ENCODE assay signal across 19 cellular contexts in genomic region chr20:33840759-33841438, GRCh38. TPM values are rescaled to one million over a fixed set of nuclear protein-coding genes. Genes with fewer than 3 reads are reported as not detected.
DNase-seq lines count a peak whose midpoint lies in the region; ATAC-seq, FAIRE-seq and TF ChIP-seq lines count a peak whose summit lies in the region.
"Had no signal": no experiment of that assay in that cellular context is flagged by ENCODE, and none has a peak within 500 bp of the region (broad histone marks: within the 10 kb centered on the region; RNA-seq: fewer than 3 reads in every experiment).

No MANE protein-coding gene starts in this region.

- TF ChIP-seq EP300 in HepG2 (IDR thresholded peaks at IDR 0.05; ENCODE audit: low read depth in 2 of 2, low read length in 2 of 2) (no peak), HepG2 (CRISPR knock-in tag; IDR thresholded peaks at IDR 0.05; ENCODE audit: borderline replicate concordance) (no peak), SK-N-SH (IDR thresholded peaks at IDR 0.05; ENCODE audit: borderline replicate concordance in 1 of 2, low read depth in 1 of 2, low read length in 1 of 2) (no peak)

- no peak overlapping the region for H3K9ac ChIP-seq in liver (ENCODE audit: low read depth in 1 of 2, low read length in 2 of 2)
- no peak overlapping the region for H3K9ac ChIP-seq in HepG2 (ENCODE audit: insufficient read depth, low read depth, low read length)
- no peak overlapping the region for H3K9ac ChIP-seq in SK-N-SH

- DNase-seq in HepG2 (ENCODE audit: low spot score) (no peak), SK-N-SH (peak; percentile 61), right lobe of liver (no peak), HuH-7.5 (ENCODE audit: low spot score) (no peak), foreskin keratinocyte (no peak), upper lobe of right lung (no peak)
- no peak for DNase-seq in stimulated activated CD4-positive, alpha-beta T cell treated with anti-CD3 and anti-CD28 coated beads, Interleukin-2, amount 100 ng/mL, for 24 hours
- DNase-seq: activated CD8-positive, alpha-beta memory T cell treated with anti-CD3 and anti-CD28 coated beads for 24 hours; erythroblast; GDM1; immature natural killer cell; mammary epithelial cell; NCI-H1694 treated with DMSO at 0.1 percent for 48 hours; right cardiac atrium; stimulated activated CD4-positive, alpha-beta T cell treated with anti-CD3 and anti-CD28 coated beads, Interleukin-1b, Interleukin-23, amount 100 ng/mL, for 48 hours; SW 1271 had no signal

- H3K4me2 ChIP-seq in HepG2 (ENCODE audit: low read depth, low read length) (no peak overlapping the region), SK-N-SH (no peak overlapping the region)

- no peaks in the 10 kb centered on the region for H3K27me3 ChIP-seq in liver (ENCODE audit: control insufficient read depth in 4 of 4, insufficient read depth in 4 of 4, low read length in 3 of 4)
- H3K27me3 ChIP-seq in HepG2 (ENCODE audit: control insufficient read depth in 1 of 2, insufficient read depth in 2 of 2, low read length in 2 of 2), result no peaks in the 10 kb centered on the region
- no peaks in the 10 kb centered on the region for H3K27me3 ChIP-seq in SK-N-SH (ENCODE audit: insufficient read depth)
- no peaks in the 10 kb centered on the region for H3K27me3 ChIP-seq in right lobe of liver
- no peaks in the 10 kb centered on the region for H3K27me3 ChIP-seq in foreskin keratinocyte
- H3K27me3 ChIP-seq in upper lobe of right lung, result no peaks in the 10 kb centered on the region
- H3K27me3 ChIP-seq: ascending aorta, suprapubic skin had no signal

- ATAC-seq in HepG2 (no peak), right lobe of liver (peak; percentile 28 to 53 (median 41)), foreskin keratinocyte (no peak), upper lobe of right lung (no peak)
- ATAC-seq: right cardiac atrium had no signal

- TF ChIP-seq POLR2A in HepG2 (IDR thresholded peaks at IDR 0.05; ENCODE audit: insufficient read depth in 1 of 2, low read depth in 2 of 2, low read length in 2 of 2) (no peak), right lobe of liver (IDR thresholded peaks at IDR 0.05) (no peak)

- no peaks in the 10 kb centered on the region for H3K9me2 ChIP-seq in SK-N-SH

- no peak for TF ChIP-seq RAD21 in liver (IDR thresholded peaks at IDR 0.05)
- TF ChIP-seq RAD21 in HepG2 (CRISPR knock-in tag; IDR thresholded peaks at IDR 0.05), result no peak
- TF ChIP-seq RAD21 in SK-N-SH (IDR thresholded peaks at IDR 0.05; ENCODE audit: low read length), result no peak

- in situ Hi-C loops in HepG2 (cut with HindIII; ENCODE audit: extremely low pct_ligation_motif_present, low pct_unique_long_range_greater_than_20kb), result no loop called here

- no peak overlapping the region for H3K4me3 ChIP-seq in liver (ENCODE audit: low read depth in 1 of 3, low read length in 3 of 3)
- no peak overlapping the region for H3K4me3 ChIP-seq in HepG2 (replicated peaks in 1 of 3; ENCODE audit: insufficient read depth in 1 of 3, low read depth in 2 of 3, low read length in 3 of 3)
- H3K4me3 ChIP-seq in SK-N-SH (ENCODE audit: low read depth in 2 of 2, low read length in 1 of 2), result no peak overlapping the region
- no peak overlapping the region for H3K4me3 ChIP-seq in right lobe of liver
- no peak overlapping the region for H3K4me3 ChIP-seq in upper lobe of right lung
- H3K4me3 ChIP-seq: ascending aorta, suprapubic skin had no signal

- H2AFZ ChIP-seq in HepG2 (ENCODE audit: low read length), result no peak overlapping the region
- no peak overlapping the region for H2AFZ ChIP-seq in SK-N-SH (ENCODE audit: low read depth)

- no TSS peak for BruUV-seq in HepG2 (replicated peaks; lab: Mats Ljungman, UMichigan)

- peaks cover 4% of the 10 kb centered on the region for H3F3A ChIP-seq in SK-N-SH (replicated peaks; ENCODE audit: insufficient read depth)

- WGBS in liver, result 44% methylated on average over 5 of the region's 5 CpGs
- 89% methylated on average over 5 of the region's 5 CpGs for WGBS in HepG2 (ENCODE audit: low lambda C conversion rate)
- WGBS in SK-N-SH (ENCODE audit: low lambda C conversion rate), result 83% methylated on average over 5 of the region's 5 CpGs
- WGBS in right lobe of liver (ENCODE audit: insufficient coverage, low coverage, low lambda C conversion rate, missing lambda C conversion rate), result 30% methylated on average over 4 of the region's 5 CpGs

- CTCF ChIA-PET in HepG2 (lab: Yijun Ruan, JAX; ENCODE audit: low intra/inter-chr PET ratio, low total read pairs) (no interaction called here), SK-N-SH (lab: Yijun Ruan, JAX) (interaction anchor here (0.6 to 4.8 kb wide), 8 partner anchors 10 to 228 kb away, joined by 3 to 25 read pairs (median 4); no protein-coding TSS in a partner anchor)

- POLR2A ChIA-PET in HepG2 (lab: Yijun Ruan, JAX), result interaction anchor here (1.2 kb wide), 1 partner anchor 153 kb away, joined by 4 read pairs; the partner anchor contains the start of gene RALY
- POLR2A ChIA-PET in SK-N-SH (lab: Yijun Ruan, JAX), result no interaction called here

- intact Hi-C loops in HepG2 (cut with micrococcal nuclease; ENCODE audit: unreplicated experiment) (loop anchor here (5.0 kb wide), 1 partner anchor 49 kb away; no protein-coding TSS in a partner anchor), right lobe of liver (cut with DNase I) (no loop called here), upper lobe of right lung (cut with DNase I) (no loop called here)

- H4K20me1 ChIP-seq in HepG2 (ENCODE audit: insufficient read depth, low read length), result peaks cover 37% of the 10 kb centered on the region
- peaks cover 100% of the 10 kb centered on the region for H4K20me1 ChIP-seq in SK-N-SH (ENCODE audit: insufficient read depth)

- FAIRE-seq in HepG2 (lab: Jason Lieb, UNC), result no peak

- peaks cover 23 to 79% (median 63%) of the 10 kb centered on the region in 4 donors for H3K4me1 ChIP-seq in liver (ENCODE audit: control insufficient read depth in 4 of 4, insufficient read depth in 4 of 4, low read length in 3 of 4)
- peaks cover 70% of the 10 kb centered on the region for H3K4me1 ChIP-seq in HepG2 (ENCODE audit: insufficient read depth, low read length)
- peaks cover 22 to 73% of the 10 kb centered on the region in 2 experiments for H3K4me1 ChIP-seq in SK-N-SH (ENCODE audit: control insufficient read depth in 1 of 2, insufficient read depth in 2 of 2, low read depth in 1 of 2, low read length in 1 of 2)
- H3K4me1 ChIP-seq in right lobe of liver, result peaks cover 0 to 83% (median 27%) of the 10 kb centered on the region in 4 donors
- peaks cover 19% of the 10 kb centered on the region for H3K4me1 ChIP-seq in foreskin keratinocyte
- peaks cover 68% of the 10 kb centered on the region for H3K4me1 ChIP-seq in upper lobe of right lung

- H3K36me3 ChIP-seq in liver (ENCODE audit: control insufficient read depth in 4 of 4, insufficient read depth in 3 of 4, low read depth in 1 of 4, low read length in 3 of 4) (no peaks in the 10 kb centered on the region), HepG2 (replicated peaks in 1 of 2; ENCODE audit: control insufficient read depth in 1 of 2, insufficient read depth in 2 of 2, low read length in 2 of 2) (peaks cover 3 to 6% of the 10 kb centered on the region in 2 experiments; a peak in 3 of 5 replicates), SK-N-SH (replicated peaks in 1 of 2; ENCODE audit: control insufficient read depth in 1 of 2, insufficient read depth in 2 of 2, low read length in 1 of 2) (no peaks in the 10 kb centered on the region), right lobe of liver (no peaks in the 10 kb centered on the region), upper lobe of right lung (no peaks in the 10 kb centered on the region)
- H3K36me3 ChIP-seq: ascending aorta, suprapubic skin had no signal

- TF ChIP-seq CTCF in liver (IDR thresholded peaks at IDR 0.05; ENCODE audit: low read depth, low read length, missing input control) (no peak), HepG2 (CRISPR knock-in tag; IDR thresholded peaks at IDR 0.05) (no peak), SK-N-SH (IDR thresholded peaks at IDR 0.05) (no peak), right lobe of liver (IDR thresholded peaks at IDR 0.05) (no peak), foreskin keratinocyte (conservative IDR thresholded peaks at IDR 0.05) (no peak), upper lobe of right lung (IDR thresholded peaks at IDR 0.05) (no peak)

- H3K9me3 ChIP-seq in liver (ENCODE audit: control insufficient read depth in 4 of 4, low read length in 3 of 4) (no peaks in the 10 kb centered on the region), HepG2 (ENCODE audit: low read length) (no peaks in the 10 kb centered on the region), SK-N-SH (no peaks in the 10 kb centered on the region), right lobe of liver (no peaks in the 10 kb centered on the region), upper lobe of right lung (no peaks in the 10 kb centered on the region)
- H3K9me3 ChIP-seq: ascending aorta, suprapubic skin had no signal

- H3K79me2 ChIP-seq in HepG2 (ENCODE audit: insufficient read depth, low read length) (peaks cover 80% of the 10 kb centered on the region), SK-N-SH (ENCODE audit: insufficient read depth) (peaks cover 92% of the 10 kb centered on the region)

- H3K27ac ChIP-seq in liver (ENCODE audit: low read depth in 1 of 2, low read length in 2 of 2) (peak overlapping the region; percentile 4 to 62), HepG2 (ENCODE audit: extremely low read length, insufficient read depth, low read length) (no peak overlapping the region), SK-N-SH (ENCODE audit: low read depth in 2 of 2, low read length in 1 of 2) (peak overlapping the region in 1 of 2 experiments; percentile 93; a peak in 2 of 4 replicates), right lobe of liver (peak overlapping the region in 2 of 3 donors; percentile 27 to 57), foreskin keratinocyte (no peak overlapping the region), upper lobe of right lung (no peak overlapping the region)
- H3K27ac ChIP-seq: ascending aorta, suprapubic skin had no signal

RNA-seq across cellular contexts. Expression of gene CHMP4B, which starts 29.8 kb away (rescaled TPM):
- total RNA-seq in liver, result 10 to 100 TPM; 16.4 to 18.0 TPM
- 10 to 100 TPM in 1 of 2 donors, 1 to 10 TPM in 1; 2.7 to 37.2 TPM for polyA plus RNA-seq in liver
- 40.1 and 55.7 TPM in 2 replicates for total RNA-seq in HepG2 (2016; rRNA removed; fragmentation: Illumina TruSeq; extraction: Trizol)
- total RNA-seq in HepG2 (2016; cell fraction: cytosol; rRNA removed; fragmentation: Illumina TruSeq; extraction: Trizol; ENCODE audit: low read depth), result 21.5 and 22.5 TPM in 2 replicates
- 38.1 and 49.5 TPM in 2 replicates for total RNA-seq in HepG2 (2016; cell fraction: insoluble cytoplasmic fraction; rRNA removed; fragmentation: Illumina TruSeq; extraction: Trizol)
- 48.4 and 51.3 TPM in 2 replicates for total RNA-seq in HepG2 (2016; cell fraction: membrane; rRNA removed; fragmentation: Illumina TruSeq; extraction: Trizol)
- 20.3 and 20.7 TPM in 2 replicates for total RNA-seq in HepG2 (2016; cell fraction: nucleus; rRNA removed; fragmentation: Illumina TruSeq; extraction: Trizol)
- polyA plus RNA-seq in HepG2 (2011; rRNA removed), result 45.6 and 53.3 TPM in 2 replicates
- polyA plus RNA-seq in HepG2 (2011; cell fraction: cytosol; rRNA removed), result 41.0 and 57.4 TPM in 2 replicates
- polyA plus RNA-seq in HepG2 (2011; cell fraction: nucleus; rRNA removed), result 16.8 and 22.7 TPM in 2 replicates
- polyA plus RNA-seq in HepG2 (2012), result 89.7 and 106 TPM in 2 replicates
- polyA plus RNA-seq in HepG2 (2016; cell fraction: cytosol; fragmentation: Illumina TruSeq; extraction: Trizol; ENCODE audit: low read depth), result 70.9 and 93.4 TPM in 2 replicates
- 148 and 160 TPM in 2 replicates for polyA plus RNA-seq in HepG2 (2016; cell fraction: insoluble cytoplasmic fraction; fragmentation: Illumina TruSeq; extraction: Trizol; ENCODE audit: low read depth)
- 107 and 129 TPM in 2 replicates for polyA plus RNA-seq in HepG2 (2016; cell fraction: membrane; fragmentation: Illumina TruSeq; extraction: Trizol; ENCODE audit: low read depth)
- polyA plus RNA-seq in HepG2 (2016; cell fraction: nucleus; fragmentation: Illumina TruSeq; extraction: Trizol; ENCODE audit: insufficient read depth, low read depth), result 88.7 and 93.2 TPM in 2 replicates
- 12.1 and 18.5 TPM in 2 replicates for polyA minus RNA-seq in HepG2 (2011; rRNA and poly(A)+ RNA removed; ENCODE audit: low replicate concordance)
- polyA minus RNA-seq in HepG2 (2011; cell fraction: cytosol; rRNA and poly(A)+ RNA removed), result 23.5 and 28.2 TPM in 2 replicates
- 9.5 and 11.8 TPM in 2 replicates for polyA minus RNA-seq in HepG2 (2011; cell fraction: nucleus; rRNA and poly(A)+ RNA removed)
- polyA plus RNA-seq in SK-N-SH (2012; rRNA removed), result 83.1 and 123 TPM in 2 replicates
- polyA plus RNA-seq in SK-N-SH (2012; cell fraction: cytosol; rRNA removed), result 141 and 151 TPM in 2 replicates
- 28.4 and 33.7 TPM in 2 replicates for polyA plus RNA-seq in SK-N-SH (2012; cell fraction: nucleus; rRNA removed)
- 10 to 100 TPM; 21.0 to 40.8 (median 28.3) TPM for total RNA-seq in right lobe of liver
- 40.6 and 47.4 TPM in 2 replicates for total RNA-seq in foreskin keratinocyte
- 88.5 and 96.2 TPM in 2 replicates for polyA plus RNA-seq in foreskin keratinocyte
- total RNA-seq in upper lobe of right lung, result 86.6 TPM

Comparison
In these comparisons a context has a peak if more than half of its experiments do, and no peak if none do; other contexts are left out.
1. H3K27ac ChIP-seq: peak in liver (2 of 2) and right lobe of liver (2 of 3); none in HepG2 (single experiment), foreskin keratinocyte (single experiment) and upper lobe of right lung (single experiment).
2. ATAC-seq: peak in right lobe of liver (4 of 4); none in HepG2 (single experiment), foreskin keratinocyte (single experiment) and upper lobe of right lung (single experiment).